Comparison of ENCODE assay signal across 8 cellular contexts in genomic region chr6:160667854-160668481, GRCh38. TPM values are rescaled to one million over a fixed set of nuclear protein-coding genes. Genes with fewer than 3 reads are reported as not detected.
DNase-seq lines count a peak whose midpoint lies in the region; ATAC-seq, FAIRE-seq and TF ChIP-seq lines count a peak whose summit lies in the region.

No MANE protein-coding gene starts in this region.

- intact Hi-C loops in PC-9 (cut with micrococcal nuclease; ENCODE audit: unreplicated experiment) = no loop called here

- no peak overlapping the region for H4K5ac ChIP-seq in H1 (ENCODE audit: insufficient read length, low read depth, low read length)

- no peaks in the 10 kb centered on the region for H3K79me1 ChIP-seq in H1 (ENCODE audit: low read depth, low read length)

- no peak overlapping the region for H4K91ac ChIP-seq in H1 (replicated peaks; ENCODE audit: insufficient read length, low read length)

- H3K4ac ChIP-seq in H1 (replicated peaks; ENCODE audit: insufficient read length, low read depth, low read length) = no peak overlapping the region

- no peak overlapping the region for H3K56ac ChIP-seq in H1 (replicated peaks; ENCODE audit: insufficient read length, low read depth, low read length)

- peaks cover 8% of the 10 kb centered on the region; the same call in 1 of the 2 replicates for H3K23me2 ChIP-seq in H1 (ENCODE audit: low read depth, low read length)

- no peaks in the 10 kb centered on the region for H3K36me3 ChIP-seq in CD4-positive, CD25-positive, alpha-beta regulatory T cell (ENCODE audit: control insufficient read depth, insufficient read depth, low read length)
- no peaks in the 10 kb centered on the region for H3K36me3 ChIP-seq in PC-9 (ENCODE audit: low read depth)
- no peaks in the 10 kb centered on the region for H3K36me3 ChIP-seq in H1 (ENCODE audit: control insufficient read depth in 2 of 4, insufficient read depth in 4 of 4, low read length in 3 of 4)
- no peaks in the 10 kb centered on the region for H3K36me3 ChIP-seq in suprapubic skin

- no peak overlapping the region for H3K14ac ChIP-seq in H1 (ENCODE audit: insufficient read length)

- TF ChIP-seq EP300 in H1 (IDR thresholded peaks at IDR 0.05; ENCODE audit: borderline replicate concordance in 1 of 2, low read depth in 2 of 2, low read length in 2 of 2) (no peak), suprapubic skin (IDR thresholded peaks at IDR 0.05) (no peak)

- no peaks in the 10 kb centered on the region for H3F3A ChIP-seq in PC-9 (ENCODE audit: insufficient read depth, low read depth)

- H4K20me1 ChIP-seq in PC-9 (ENCODE audit: insufficient read depth) = no peaks in the 10 kb centered on the region
- H4K20me1 ChIP-seq in H1 (replicated peaks in 1 of 2; ENCODE audit: control insufficient read depth in 1 of 2, insufficient read depth in 2 of 2, low read length in 2 of 2) = peaks cover 0 to 4% of the 10 kb centered on the region in 2 experiments

- H3K4me3 ChIP-seq in CD4-positive, CD25-positive, alpha-beta regulatory T cell (ENCODE audit: low read depth, low read length) = no peak overlapping the region
- H3K4me3 ChIP-seq in PC-9 = no peak overlapping the region
- H3K4me3 ChIP-seq in H1 (ENCODE audit: extremely low read depth in 1 of 4, insufficient read depth in 2 of 4, low read depth in 3 of 4, low read length in 4 of 4) = no peak overlapping the region
- H3K4me3 ChIP-seq in suprapubic skin = no peak overlapping the region

- peak; percentile 71 for TF ChIP-seq CTCF in PC-9 (conservative IDR thresholded peaks at IDR 0.05)
- peak; percentile 78 to 93 (median 83) for TF ChIP-seq CTCF in H1 (IDR thresholded peaks at IDR 0.05; ENCODE audit: control extremely low read depth in 1 of 3, insufficient read depth in 1 of 3, low read depth in 1 of 3, low read length in 3 of 3)
- TF ChIP-seq CTCF in suprapubic skin (IDR thresholded peaks at IDR 0.05) = peak in 1 of 2 donors; percentile 30

- POLR2A ChIA-PET in PC-9 (lab: Charles Lee; ENCODE audit: unreplicated experiment) (no interaction called here), H1 (lab: Charles Lee; ENCODE audit: partially characterized antibody) (no interaction called here)

- H3K4me2 ChIP-seq in PC-9 (no peak overlapping the region), H1 (ENCODE audit: insufficient read depth in 1 of 2, low read depth in 2 of 2, low read length in 2 of 2) (peak overlapping the region in 1 of 2 experiments; percentile 40; a peak in 1 of 4 replicates)

- TF ChIP-seq POLR2A in H1 (IDR thresholded peaks at IDR 0.05; ENCODE audit: control extremely low read depth in 1 of 2, low read depth in 2 of 2, low read length in 2 of 2) (no peak), suprapubic skin (IDR thresholded peaks at IDR 0.05) (no peak)

- no peaks in the 10 kb centered on the region for H3K9me2 ChIP-seq in PC-9 (ENCODE audit: insufficient read depth)

- H3K27me3 Mint-ChIP-seq in CD4-positive, CD25-positive, alpha-beta regulatory T cell = peaks cover 4% of the 10 kb centered on the region

- H2BK20ac ChIP-seq in H1 (ENCODE audit: low read length) = no peak overlapping the region

- DNase-seq in CD4-positive, CD25-positive, alpha-beta regulatory T cell = peak in 2 of 3 donors; percentile 12 to 51
- DNase-seq in PC-9 (peak in 1 of 2 experiments; percentile 12), H1 (ENCODE audit: low read depth in 1 of 2, low spot score in 2 of 2) (peak; percentile 23 to 75), suprapubic skin (ENCODE audit: low spot score in 2 of 2) (no peak), GM03348 (ENCODE audit: low spot score) (no peak)
- peak; percentile 15 to 16 for DNase-seq in stimulated activated CD4-positive, alpha-beta T cell treated with anti-CD3 and anti-CD28 coated beads, Interleukin-4, amount 100 ng/mL, for 48 hours (ENCODE audit: low read depth in 2 of 2)

- H3K9me3 Mint-ChIP-seq in CD4-positive, CD25-positive, alpha-beta regulatory T cell = peaks cover 0 to 11% (median 2%) of the 10 kb centered on the region in 7 donors

- H2BK12ac ChIP-seq in H1 (ENCODE audit: low read depth, low read length) = no peak overlapping the region

- no peak overlapping the region for H3K4me3 Mint-ChIP-seq in CD4-positive, CD25-positive, alpha-beta regulatory T cell

- H2BK120ac ChIP-seq in H1 (replicated peaks; ENCODE audit: low read depth, low read length) = no peak overlapping the region

- no peaks in the 10 kb centered on the region for H3K4me1 ChIP-seq in CD4-positive, CD25-positive, alpha-beta regulatory T cell (ENCODE audit: control insufficient read depth, insufficient read depth, low read length, poor library complexity, severe bottlenecking)
- H3K4me1 ChIP-seq in PC-9 (replicated peaks; ENCODE audit: insufficient read depth) (no peaks in the 10 kb centered on the region), H1 (replicated peaks in 1 of 4; ENCODE audit: control insufficient read depth in 3 of 4, insufficient read depth in 4 of 4, low read length in 3 of 4) (no peaks in the 10 kb centered on the region), suprapubic skin (no peaks in the 10 kb centered on the region)

- H2AK5ac ChIP-seq in H1 (ENCODE audit: low read depth, low read length) = no peak overlapping the region

- ATAC-seq in CD4-positive, CD25-positive, alpha-beta regulatory T cell (ENCODE audit: low read depth in 2 of 2) = no peak
- ATAC-seq in GM18861 (IDR thresholded peaks at IDR 0.05; ENCODE audit: unreplicated experiment) (peak; percentile 74), HG03095 (IDR thresholded peaks at IDR 0.05; ENCODE audit: unreplicated experiment) (peak; percentile 85)

- peaks cover 0 to 2% (median 0%) of the 10 kb centered on the region in 4 donors for H3K4me1 Mint-ChIP-seq in CD4-positive, CD25-positive, alpha-beta regulatory T cell

- no peak overlapping the region for H3K23ac ChIP-seq in H1 (ENCODE audit: insufficient read length)

- H4K8ac ChIP-seq in H1 (ENCODE audit: extremely low read depth, insufficient read depth, low read length) = no peak overlapping the region

- BruUV-seq in PC-9 (replicated peaks; lab: Mats Ljungman, UMichigan) = no TSS peak

- H3K79me2 ChIP-seq in PC-9 (ENCODE audit: low read depth) = no peaks in the 10 kb centered on the region
- H3K79me2 ChIP-seq in H1 (ENCODE audit: control insufficient read depth in 1 of 2, insufficient read depth in 2 of 2, low read length in 2 of 2) = no peaks in the 10 kb centered on the region

- no peak overlapping the region for H3K9ac ChIP-seq in H1 (replicated peaks in 1 of 4; ENCODE audit: extremely low read depth in 1 of 4, low read depth in 3 of 4, low read length in 3 of 4)

- peaks cover 2% of the 10 kb centered on the region for H3K27me3 ChIP-seq in CD4-positive, CD25-positive, alpha-beta regulatory T cell (ENCODE audit: control insufficient read depth, insufficient read depth, low read length)
- no peaks in the 10 kb centered on the region for H3K27me3 ChIP-seq in PC-9 (ENCODE audit: insufficient read depth, low read depth)
- no peaks in the 10 kb centered on the region; a peak in 1 of 7 replicates for H3K27me3 ChIP-seq in H1 (replicated peaks in 1 of 4; ENCODE audit: control insufficient read depth in 3 of 4, extremely low read depth in 1 of 4, insufficient read depth in 3 of 4, low read length in 3 of 4)
- H3K27me3 ChIP-seq in suprapubic skin = no peaks in the 10 kb centered on the region

- H2BK15ac ChIP-seq in H1 (ENCODE audit: low read length) = no peak overlapping the region

- TF ChIP-seq RAD21 in H1 (IDR thresholded peaks at IDR 0.05 in 1 of 2, conservative IDR thresholded peaks at IDR 0.05 in 1 of 2; ENCODE audit: low read depth in 2 of 2, low read length in 2 of 2) = peak; percentile 89 to 94

- WGBS in H1 (ENCODE audit: extremely low coverage in 1 of 2, insufficient coverage in 1 of 2, insufficient read length in 1 of 2, insufficient replicate concordance in 2 of 2, low coverage in 1 of 2, low lambda C conversion rate in 2 of 2, missing lambda C conversion rate in 1 of 2), 2 experiments = 28% methylated on average over 8 of the region's 8 CpGs; no CpG with 5 or more reads in 1 of the 2 experiments
- WGBS in suprapubic skin = 19% methylated on average over 8 of the region's 8 CpGs

- no peaks in the 10 kb centered on the region for H3K36me3 Mint-ChIP-seq in CD4-positive, CD25-positive, alpha-beta regulatory T cell

- H3K27ac Mint-ChIP-seq in CD4-positive, CD25-positive, alpha-beta regulatory T cell = no peak overlapping the region

- H2AFZ ChIP-seq in PC-9 (no peak overlapping the region), H1 (ENCODE audit: low read length) (peak overlapping the region; percentile 98)

- peak; percentile 75 for FAIRE-seq in H1 (lab: Jason Lieb, UNC)

- no peaks in the 10 kb centered on the region for H3K9me3 ChIP-seq in CD4-positive, CD25-positive, alpha-beta regulatory T cell (ENCODE audit: control insufficient read depth in 2 of 2, low read length in 2 of 2)
- H3K9me3 ChIP-seq in PC-9 (ENCODE audit: insufficient read depth, low read depth) (no peaks in the 10 kb centered on the region), H1 (ENCODE audit: insufficient read depth in 2 of 2, low read depth in 1 of 2, low read length in 1 of 2) (peaks cover 14% of the 10 kb centered on the region in 2 experiments; a peak in 2 of 4 replicates), suprapubic skin (no peaks in the 10 kb centered on the region)

- CTCF ChIA-PET in PC-9 (lab: Charles Lee) = no interaction called here
- CTCF ChIA-PET in H1 (lab: Charles Lee; ENCODE audit: partially characterized antibody) = interaction anchor here (0.8 to 1.9 kb wide), 4 partner anchors 12 to 212 kb away, joined by 3 to 6 read pairs (median 4); no protein-coding TSS in a partner anchor

- H2BK5ac ChIP-seq in H1 (ENCODE audit: low read depth, low read length) = no peak overlapping the region

- H3K27ac ChIP-seq in CD4-positive, CD25-positive, alpha-beta regulatory T cell (ENCODE audit: insufficient read depth, low read length, poor library complexity, severe bottlenecking) = no peak overlapping the region
- H3K27ac ChIP-seq in PC-9 (no peak overlapping the region), H1 (ENCODE audit: low read depth, low read length) (no peak overlapping the region), suprapubic skin (no peak overlapping the region)

- H3K18ac ChIP-seq in H1 (ENCODE audit: extremely low read depth, low read length) = no peak overlapping the region

RNA-seq across cellular contexts. Expression of gene LPA, which starts 3.9 kb away (rescaled TPM):
- not detected for total RNA-seq in CD4-positive, CD25-positive, alpha-beta regulatory T cell
- not detected for polyA plus RNA-seq in CD4-positive, CD25-positive, alpha-beta regulatory T cell
- total RNA-seq in PC-9 (2021) (not detected in 2 replicates), suprapubic skin (not detected)
- 0.19 and 0.39 TPM in 2 replicates for total RNA-seq in H1 (2021; fragmentation: NEBNext Ultra II Directional; extraction: Animal tissue kit (Norgen Biotek cat#: 25700))
- 0.08 TPM in 1 of 2 replicates, not detected in the other for polyA plus RNA-seq in H1 (2011; rRNA removed)
- not detected for polyA plus RNA-seq in H1 (2011; cell fraction: cytosol; rRNA removed)
- polyA plus RNA-seq in H1 (2011; cell fraction: nucleus; rRNA removed) = 0.43 TPM
- polyA plus RNA-seq in H1 (2012, experiment 1 of 2) = not detected in 4 replicates
- polyA plus RNA-seq in H1 (2012, experiment 2 of 2) = not detected
- polyA plus RNA-seq in H1 (2013, experiment 1 of 2) = not detected
- not detected for polyA plus RNA-seq in H1 (2013, experiment 2 of 2)
- polyA minus RNA-seq in H1 (2011; rRNA and poly(A)+ RNA removed) = 0.25 TPM in 1 of 2 replicates, not detected in the other
- polyA minus RNA-seq in H1 (2011; cell fraction: cytosol; rRNA and poly(A)+ RNA removed) = not detected
- 1.00 TPM for polyA minus RNA-seq in H1 (2011; cell fraction: nucleus; rRNA and poly(A)+ RNA removed)

RNA-seq across cellular contexts. Expression of gene PLG, which starts 34.1 kb away (rescaled TPM):
- not detected for total RNA-seq in CD4-positive, CD25-positive, alpha-beta regulatory T cell
- polyA plus RNA-seq in CD4-positive, CD25-positive, alpha-beta regulatory T cell = not detected
- total RNA-seq in PC-9 (2021) (not detected in 2 replicates), suprapubic skin (1 to 10 TPM in 1 of 4 donors, not detected in 3; 5.1 TPM)
- total RNA-seq in H1 (2021; fragmentation: NEBNext Ultra II Directional; extraction: Animal tissue kit (Norgen Biotek cat#: 25700)) = not detected in 2 replicates
- polyA plus RNA-seq in H1 (2011; rRNA removed) = not detected in 2 replicates
- polyA plus RNA-seq in H1 (2011; cell fraction: cytosol; rRNA removed) = not detected
- polyA plus RNA-seq in H1 (2011; cell fraction: nucleus; rRNA removed) = not detected
- polyA plus RNA-seq in H1 (2012, experiment 1 of 2) = not detected in 4 replicates
- not detected for polyA plus RNA-seq in H1 (2012, experiment 2 of 2)
- not detected for polyA plus RNA-seq in H1 (2013, experiment 1 of 2)
- polyA plus RNA-seq in H1 (2013, experiment 2 of 2) = not detected
- polyA minus RNA-seq in H1 (2011; rRNA and poly(A)+ RNA removed) = not detected in 2 replicates
- polyA minus RNA-seq in H1 (2011; cell fraction: cytosol; rRNA and poly(A)+ RNA removed) = not detected
- not detected for polyA minus RNA-seq in H1 (2011; cell fraction: nucleus; rRNA and poly(A)+ RNA removed)

Comparison
In these comparisons a context has a peak if more than half of its experiments do, and no peak if none do; other contexts are left out.
1. ATAC-seq: peak in GM18861 (single experiment) and HG03095 (single experiment); none in CD4-positive, CD25-positive, alpha-beta regulatory T cell (0 of 2).
2. DNase-seq: peak in CD4-positive, CD25-positive, alpha-beta regulatory T cell (2 of 3), H1 (2 of 2) and stimulated activated CD4-positive, alpha-beta T cell treated with anti-CD3 and anti-CD28 coated beads, Interleukin-4, amount 100 ng/mL, for 48 hours (2 of 2); none in suprapubic skin (0 of 2) and GM03348 (single experiment).